8 cellular contexts compared by ENCODE assay signal in the genomic region with DNA sequence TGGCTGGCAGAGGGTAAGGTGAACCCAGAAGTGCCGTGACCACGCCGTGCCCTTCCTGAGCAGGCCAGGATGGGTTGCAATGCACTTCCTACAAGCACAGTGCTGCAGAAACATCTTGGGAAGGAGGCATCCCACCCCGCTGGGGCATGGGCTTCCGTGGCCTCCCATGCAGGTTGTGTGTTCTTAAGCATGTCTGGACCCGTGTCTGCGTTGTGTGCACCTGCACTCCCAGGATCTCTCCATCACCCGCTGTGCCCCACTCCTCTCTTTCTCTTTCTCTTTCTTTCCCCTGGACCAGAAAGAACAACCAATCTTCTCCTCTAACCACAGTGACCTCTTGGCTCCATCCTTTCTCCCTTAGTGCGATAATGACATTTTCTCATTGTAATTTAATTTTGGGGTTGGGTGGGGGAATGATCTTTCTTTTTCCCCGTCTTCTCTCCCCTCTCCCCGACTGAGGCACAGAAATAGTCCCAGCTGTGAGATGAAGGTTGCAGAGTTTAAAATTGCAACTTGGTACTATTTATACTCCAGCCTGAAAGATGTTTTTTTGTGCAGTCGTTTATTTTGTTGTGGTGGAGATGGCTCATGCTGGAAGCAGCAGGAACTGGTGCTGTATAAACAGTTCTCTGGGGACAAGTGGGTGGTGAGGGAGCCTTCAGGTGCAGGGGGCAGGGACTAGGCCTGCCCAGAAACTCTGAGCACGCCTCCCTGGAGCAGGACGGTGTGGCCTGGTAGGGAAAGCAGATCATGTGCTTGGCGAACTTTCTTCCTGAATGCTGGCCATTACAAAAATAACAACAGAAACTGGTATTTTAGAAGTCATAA. TPM values are rescaled to one million over a fixed set of nuclear protein-coding genes. Genes with fewer than 3 reads are reported as not detected.
DNase-seq lines count a peak whose midpoint lies in the region; ATAC-seq and TF ChIP-seq lines count a peak whose summit lies in the region.

No MANE protein-coding gene starts in this region.

- DNase-seq in activated CD4-positive, alpha-beta memory T cell treated with anti-CD3 and anti-CD28 coated beads for 36 hours: no peak
- DNase-seq in activated CD4-positive, alpha-beta memory T cell treated with anti-CD3 and anti-CD28 coated beads, Interleukin-2, amount 10 ng/mL, durations not matched to agents 7 days and 5 days: no peak
- DNase-seq in activated naive CD4-positive, alpha-beta T cell treated with anti-CD3 and anti-CD28 coated beads, Interleukin-2, amount 50 U/mL, for 16 hours: peak; percentile 25
- DNase-seq in prostate gland (ENCODE audit: low spot score): no peak
- DNase-seq in ovary: no peak
- DNase-seq in DMS 273 (lab: John Stamatoyannopoulos, UW; ENCODE audit: unreplicated experiment): no peak
- no peak for DNase-seq in midbrain (lab: John Stamatoyannopoulos, UW)

- TF ChIP-seq CTCF in prostate gland (IDR thresholded peaks at IDR 0.05): no peak
- TF ChIP-seq CTCF in ovary (IDR thresholded peaks at IDR 0.05): no peak

- peak overlapping the region; percentile 41 to 44 for H3K27ac ChIP-seq in prostate gland
- H3K27ac ChIP-seq in ovary: no peak overlapping the region

- H3K27me3 Mint-ChIP-seq in activated CD4-positive, alpha-beta memory T cell treated with anti-CD3 and anti-CD28 coated beads for 36 hours: no peaks in the 10 kb centered on the region
- H3K27me3 Mint-ChIP-seq in activated CD4-positive, alpha-beta memory T cell treated with anti-CD3 and anti-CD28 coated beads, Interleukin-2, amount 10 ng/mL, durations not matched to agents 7 days and 5 days: no peaks in the 10 kb centered on the region

- POLR2A ChIA-PET in activated CD4-positive, alpha-beta memory T cell treated with anti-CD3 and anti-CD28 coated beads for 36 hours (lab: Charles Lee): no interaction called here
- POLR2A ChIA-PET in activated CD4-positive, alpha-beta memory T cell treated with anti-CD3 and anti-CD28 coated beads, Interleukin-2, amount 10 ng/mL, durations not matched to agents 7 days and 5 days (lab: Charles Lee): interaction anchor here (0.9 to 1.1 kb wide), 2 partner anchors 21 to 116 kb away, joined by 3 to 4 read pairs; a partner anchor contains a TSS

- H3K9me3 Mint-ChIP-seq in activated CD4-positive, alpha-beta memory T cell treated with anti-CD3 and anti-CD28 coated beads for 36 hours: no peaks in the 10 kb centered on the region
- H3K9me3 Mint-ChIP-seq in activated CD4-positive, alpha-beta memory T cell treated with anti-CD3 and anti-CD28 coated beads, Interleukin-2, amount 10 ng/mL, durations not matched to agents 7 days and 5 days: no peaks in the 10 kb centered on the region

- H3K4me1 ChIP-seq in prostate gland (replicated peaks) (no peaks in the 10 kb centered on the region), ovary (ENCODE audit: insufficient read depth) (peaks cover 5% of the 10 kb centered on the region)

- H3K36me3 ChIP-seq in prostate gland (no peaks in the 10 kb centered on the region), ovary (no peaks in the 10 kb centered on the region)

- TF ChIP-seq POLR2A in prostate gland (IDR thresholded peaks at IDR 0.05): no peak
- TF ChIP-seq POLR2A in ovary (IDR thresholded peaks at IDR 0.05): no peak

- peak overlapping the region; percentile 7 for H3K4me3 Mint-ChIP-seq in activated CD4-positive, alpha-beta memory T cell treated with anti-CD3 and anti-CD28 coated beads for 36 hours
- H3K4me3 Mint-ChIP-seq in activated CD4-positive, alpha-beta memory T cell treated with anti-CD3 and anti-CD28 coated beads, Interleukin-2, amount 10 ng/mL, durations not matched to agents 7 days and 5 days: no peak overlapping the region

- ATAC-seq in HG03280 (IDR thresholded peaks at IDR 0.05; ENCODE audit: unreplicated experiment): peak; percentile 27

- no peak for TF ChIP-seq EP300 in ovary (IDR thresholded peaks at IDR 0.05)

- CTCF ChIA-PET in activated CD4-positive, alpha-beta memory T cell treated with anti-CD3 and anti-CD28 coated beads for 36 hours (lab: Charles Lee): interaction anchor here (2.0 to 4.2 kb wide), 2 partner anchors 21 to 114 kb away, joined by 10 to 36 read pairs; a partner anchor contains a TSS
- CTCF ChIA-PET in activated CD4-positive, alpha-beta memory T cell treated with anti-CD3 and anti-CD28 coated beads, Interleukin-2, amount 10 ng/mL, durations not matched to agents 7 days and 5 days (lab: Charles Lee): interaction anchor here (1.0 to 3.0 kb wide), 2 partner anchors 21 to 167 kb away, joined by 3 to 14 read pairs; a partner anchor contains a TSS

- intact Hi-C loops in activated CD4-positive, alpha-beta memory T cell treated with anti-CD3 and anti-CD28 coated beads for 36 hours (cut with micrococcal nuclease): no loop called here
- intact Hi-C loops in prostate gland (cut with DNase I) (no loop called here), ovary (cut with DNase I) (no loop called here)

- WGBS in prostate gland: 41% methylated on average over 15 of the region's 15 CpGs
- WGBS in ovary, 3 donors: 49 to 61% (median 55%) methylated on average over 15 of the region's 15 CpGs

- no peaks in the 10 kb centered on the region for H3K27me3 ChIP-seq in prostate gland (replicated peaks; ENCODE audit: insufficient read depth)
- H3K27me3 ChIP-seq in ovary: no peaks in the 10 kb centered on the region

- H3K27ac Mint-ChIP-seq in activated CD4-positive, alpha-beta memory T cell treated with anti-CD3 and anti-CD28 coated beads for 36 hours: peak overlapping the region; percentile 2
- no peak overlapping the region for H3K27ac Mint-ChIP-seq in activated CD4-positive, alpha-beta memory T cell treated with anti-CD3 and anti-CD28 coated beads, Interleukin-2, amount 10 ng/mL, durations not matched to agents 7 days and 5 days

- peaks cover 4% of the 10 kb centered on the region for H3K36me3 Mint-ChIP-seq in activated CD4-positive, alpha-beta memory T cell treated with anti-CD3 and anti-CD28 coated beads for 36 hours
- H3K36me3 Mint-ChIP-seq in activated CD4-positive, alpha-beta memory T cell treated with anti-CD3 and anti-CD28 coated beads, Interleukin-2, amount 10 ng/mL, durations not matched to agents 7 days and 5 days (ENCODE audit: low read depth): peaks cover 5% of the 10 kb centered on the region

- peaks cover 15% of the 10 kb centered on the region for H3K4me1 Mint-ChIP-seq in activated CD4-positive, alpha-beta memory T cell treated with anti-CD3 and anti-CD28 coated beads for 36 hours (ENCODE audit: low read depth)
- peaks cover 30% of the 10 kb centered on the region for H3K4me1 Mint-ChIP-seq in activated CD4-positive, alpha-beta memory T cell treated with anti-CD3 and anti-CD28 coated beads, Interleukin-2, amount 10 ng/mL, durations not matched to agents 7 days and 5 days

- H3K9me3 ChIP-seq in prostate gland (no peaks in the 10 kb centered on the region), ovary (no peaks in the 10 kb centered on the region)

- H3K4me3 ChIP-seq in prostate gland: no peak overlapping the region
- no peak overlapping the region for H3K4me3 ChIP-seq in ovary

RNA-seq across cellular contexts. Expression of a gene that starts 20.5 kb away (rescaled TPM):
- total RNA-seq in activated CD4-positive, alpha-beta memory T cell treated with anti-CD3 and anti-CD28 coated beads for 36 hours: 10 to 100 TPM; 11.0 to 11.6 TPM
- total RNA-seq in activated CD4-positive, alpha-beta memory T cell treated with anti-CD3 and anti-CD28 coated beads, Interleukin-2, amount 10 ng/mL, durations not matched to agents 7 days and 5 days: 1 to 10 TPM; 6.3 to 6.6 TPM
- 10 to 100 TPM in 1 of 2 donors, 1 to 10 TPM in 1; 2.9 to 11.4 TPM for total RNA-seq in prostate gland
- 1 to 10 TPM; 2.0 to 9.1 (median 3.3) TPM for total RNA-seq in ovary
- polyA plus RNA-seq in ovary: 1 to 10 TPM; 2.6 to 2.7 TPM

Comparison
In these comparisons a context has a peak if more than half of its experiments do, and no peak if none do; other contexts are left out.
1. H3K27ac ChIP-seq: peak in prostate gland (2 of 2); none in ovary (0 of 2).